In the genomic region with DNA sequence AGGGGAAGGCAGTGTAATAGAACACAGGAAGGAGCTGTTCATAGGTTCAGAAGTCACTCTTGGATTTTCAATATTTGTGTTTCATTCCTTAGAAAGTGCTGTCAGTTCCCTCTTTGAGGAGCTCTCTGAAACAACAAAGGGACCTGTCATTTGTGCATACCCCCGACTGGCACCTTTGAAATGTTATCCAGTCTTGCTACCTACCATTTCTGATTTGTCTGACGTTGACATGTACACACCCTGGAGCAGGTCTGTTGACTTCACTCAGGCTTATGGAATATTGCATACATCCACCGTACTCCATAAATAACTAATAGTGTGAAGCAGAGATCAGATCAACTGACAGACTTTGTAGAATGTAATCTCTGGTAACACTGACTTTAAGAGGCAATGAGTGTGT, we compare ENCODE assay signal across 22 cellular contexts.
"Had no signal": no experiment of that assay in that cellular context is flagged by ENCODE, and none has a peak within 500 bp of the region (broad histone marks: within the 10 kb centered on the region; RNA-seq: fewer than 3 reads in every experiment).

No MANE protein-coding gene starts in this region.

- ATAC-seq: effector memory CD8-positive, alpha-beta T cell; esophagus mucosa; foreskin keratinocyte; gastrocnemius medialis; gastroesophageal sphincter; heart left ventricle; heart right ventricle had no signal

- H3K36me3 ChIP-seq: colonic mucosa, esophagus squamous epithelium, gastrocnemius medialis, gastroesophageal sphincter, heart left ventricle, heart right ventricle had no signal

- H3K4me3 ChIP-seq: colonic mucosa, coronary artery, dorsolateral prefrontal cortex, esophagus squamous epithelium, gastrocnemius medialis, gastroesophageal sphincter, heart left ventricle, heart right ventricle had no signal

- H3K9me3 ChIP-seq: colonic mucosa, gastrocnemius medialis had no signal

- H3K27ac ChIP-seq: colonic mucosa, coronary artery, dorsolateral prefrontal cortex, epithelial cell of prostate, esophagus squamous epithelium, foreskin keratinocyte, gastrocnemius medialis, gastroesophageal sphincter, heart left ventricle, heart right ventricle had no signal

- H3K4me1 ChIP-seq: colonic mucosa, esophagus squamous epithelium, foreskin keratinocyte, gastrocnemius medialis, gastroesophageal sphincter, heart left ventricle, heart right ventricle had no signal

- H3K27me3 ChIP-seq: colonic mucosa, dorsolateral prefrontal cortex, esophagus squamous epithelium, foreskin keratinocyte, gastrocnemius medialis, gastroesophageal sphincter, heart left ventricle, heart right ventricle had no signal

- DNase-seq: colonic mucosa; cortex of kidney; dermis blood vessel endothelial cell; dorsolateral prefrontal cortex; effector CD4-positive, alpha-beta T cell; effector CD8-positive, alpha-beta T cell; effector memory CD4-positive, alpha-beta T cell; effector memory CD8-positive, alpha-beta T cell; endodermal cell; erythroblast; esophagus squamous epithelium; foreskin fibroblast; foreskin keratinocyte; foreskin melanocyte; gastrocnemius medialis; glutamatergic neuron; heart left ventricle; heart right ventricle had no signal
